In the genomic region with DNA sequence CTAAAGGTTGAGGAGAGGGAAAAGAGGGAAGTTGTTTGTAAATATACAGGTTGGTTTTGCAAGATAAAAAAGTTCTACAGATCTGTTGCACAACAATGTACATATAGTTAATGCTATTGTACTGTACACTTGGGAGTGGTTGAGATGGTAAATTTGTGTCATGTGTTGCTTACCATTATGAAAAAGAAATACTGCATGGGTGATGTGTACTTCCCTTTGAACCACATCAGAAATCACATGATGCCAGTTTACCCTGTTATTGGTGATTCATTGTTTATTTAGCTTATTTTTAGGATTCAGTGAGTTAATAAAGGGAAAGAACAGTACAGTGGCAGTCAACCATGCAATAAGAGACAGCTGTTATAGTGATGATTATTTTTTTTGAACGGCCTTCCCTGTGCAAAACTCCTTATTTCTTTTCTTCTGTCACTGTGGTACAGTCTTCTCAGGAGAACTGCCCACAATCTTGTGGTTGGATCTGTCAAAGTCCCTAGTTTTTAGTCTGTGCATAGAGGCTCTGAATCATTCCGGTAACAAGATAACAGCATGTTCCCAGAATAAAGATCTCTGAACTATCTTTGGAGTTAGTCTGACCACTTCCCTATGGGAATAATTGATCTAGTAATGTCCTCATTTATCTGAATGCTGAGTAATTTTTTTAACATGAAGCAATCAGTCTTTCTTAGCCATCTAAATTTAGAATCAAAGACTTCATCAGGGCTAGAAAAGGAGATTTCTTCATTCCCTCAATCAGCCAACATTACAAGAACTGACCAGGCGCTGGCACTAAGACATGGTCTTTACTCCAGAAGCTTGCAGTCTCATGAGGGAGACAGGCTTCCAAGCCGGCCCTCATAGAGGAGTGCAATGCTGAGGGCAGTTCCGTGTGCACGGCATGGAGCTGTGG, we compare ENCODE assay signal across 9 cellular contexts.
DNase-seq lines count a peak whose midpoint lies in the region; ATAC-seq and TF ChIP-seq lines count a peak whose summit lies in the region.
"Had no signal": no experiment of that assay in that cellular context is flagged by ENCODE, and none has a peak within 500 bp of the region (broad histone marks: within the 10 kb centered on the region; RNA-seq: fewer than 3 reads in every experiment).

No MANE protein-coding gene starts in this region.

- H3K4me1 ChIP-seq in gastrocnemius medialis, result peaks cover 27% of the 10 kb centered on the region in 2 donors

- peak overlapping the region; percentile 62 to 75 (median 71) for H3K27ac ChIP-seq in gastrocnemius medialis

- no peaks in the 10 kb centered on the region for H3K9me3 ChIP-seq in gastrocnemius medialis

- no peaks in the 10 kb centered on the region for H3K36me3 ChIP-seq in gastrocnemius medialis

- TF ChIP-seq CTCF in fibroblast of pulmonary artery (IDR thresholded peaks at IDR 0.05; ENCODE audit: low read length, missing control alignments) (no peak), gastrocnemius medialis (IDR thresholded peaks at IDR 0.05 in 4 of 5, conservative IDR thresholded peaks at IDR 0.05 in 1 of 5) (no peak)

- H3K27me3 ChIP-seq in gastrocnemius medialis, result no peaks in the 10 kb centered on the region

- peak; percentile 60 for DNase-seq in SK-MEL-5 (ENCODE audit: low read depth, low spot score)
- peak; percentile 90 for DNase-seq in fibroblast of pulmonary artery (ENCODE audit: low read depth)
- DNase-seq in gastrocnemius medialis, result peak; percentile 34 to 67
- DNase-seq in stimulated activated naive CD8-positive, alpha-beta T cell treated with anti-CD3 and anti-CD28 coated beads, Interleukin-15, amount 100 ng/mL, for 72 hours, result no peak
- no peak for DNase-seq in GOT3 (lab: John Stamatoyannopoulos, UW)
- no peak for DNase-seq in SW 1271 (lab: John Stamatoyannopoulos, UW)
- DNase-seq: naive thymus-derived CD8-positive, alpha-beta T cell had no signal

- no peak overlapping the region for H3K4me3 Mint-ChIP-seq in stimulated activated naive CD8-positive, alpha-beta T cell treated with anti-CD3 and anti-CD28 coated beads, Interleukin-15, amount 100 ng/mL, for 72 hours
- H3K4me3 Mint-ChIP-seq: naive thymus-derived CD8-positive, alpha-beta T cell had no signal

- TF ChIP-seq POLR2A in gastrocnemius medialis (IDR thresholded peaks at IDR 0.05), result no peak

- peak; percentile 65 for ATAC-seq in GM21619 (IDR thresholded peaks at IDR 0.05; ENCODE audit: unreplicated experiment)
- peak; percentile 78 to 92 for ATAC-seq in gastrocnemius medialis
- no peak for ATAC-seq in stimulated activated naive CD8-positive, alpha-beta T cell treated with anti-CD3 and anti-CD28 coated beads, Interleukin-15, amount 100 ng/mL, for 72 hours
- ATAC-seq in HG02623 (IDR thresholded peaks at IDR 0.05; ENCODE audit: unreplicated experiment), result no peak
- ATAC-seq: naive thymus-derived CD8-positive, alpha-beta T cell had no signal

- intact Hi-C loops in gastrocnemius medialis (cut with DNase I; ENCODE audit: low total_unique reads), result no loop called here

- H3K27me3 Mint-ChIP-seq in stimulated activated naive CD8-positive, alpha-beta T cell treated with anti-CD3 and anti-CD28 coated beads, Interleukin-15, amount 100 ng/mL, for 72 hours, result no peaks in the 10 kb centered on the region
- H3K27me3 Mint-ChIP-seq: naive thymus-derived CD8-positive, alpha-beta T cell had no signal

- no peak overlapping the region for H3K27ac Mint-ChIP-seq in stimulated activated naive CD8-positive, alpha-beta T cell treated with anti-CD3 and anti-CD28 coated beads, Interleukin-15, amount 100 ng/mL, for 72 hours
- H3K27ac Mint-ChIP-seq: naive thymus-derived CD8-positive, alpha-beta T cell had no signal

- H3K9me3 Mint-ChIP-seq in stimulated activated naive CD8-positive, alpha-beta T cell treated with anti-CD3 and anti-CD28 coated beads, Interleukin-15, amount 100 ng/mL, for 72 hours, result no peaks in the 10 kb centered on the region

- no peaks in the 10 kb centered on the region for H3K4me1 Mint-ChIP-seq in stimulated activated naive CD8-positive, alpha-beta T cell treated with anti-CD3 and anti-CD28 coated beads, Interleukin-15, amount 100 ng/mL, for 72 hours

- H3K4me3 ChIP-seq in fibroblast of pulmonary artery (replicated peaks; ENCODE audit: low read depth, low read length), result no peak overlapping the region
- H3K4me3 ChIP-seq in gastrocnemius medialis, result no peak overlapping the region

- in situ Hi-C loops in SK-MEL-5 (cut with HindIII; ENCODE audit: low pct_unique_long_range_greater_than_20kb, low sequenced_read_pairs), result no loop called here
- in situ Hi-C loops in gastrocnemius medialis (cut with MboI; ENCODE audit: low sequenced_read_pairs in 4 of 4), result no loop called here

Comparison
In these comparisons a context has a peak if more than half of its experiments do, and no peak if none do; other contexts are left out.
1. ATAC-seq: peak in GM21619 (single experiment) and gastrocnemius medialis (2 of 2); none in stimulated activated naive CD8-positive, alpha-beta T cell treated with anti-CD3 and anti-CD28 coated beads, Interleukin-15, amount 100 ng/mL, for 72 hours (single experiment) and HG02623 (single experiment).
2. DNase-seq: peak in SK-MEL-5 (single experiment), fibroblast of pulmonary artery (single experiment) and gastrocnemius medialis (2 of 2); none in stimulated activated naive CD8-positive, alpha-beta T cell treated with anti-CD3 and anti-CD28 coated beads, Interleukin-15, amount 100 ng/mL, for 72 hours (0 of 2), GOT3 (single experiment) and SW 1271 (0 of 2).